18 cellular contexts compared by ENCODE assay signal in genomic region chr4:76729991-76730390, GRCh38.
DNase-seq lines count a peak whose midpoint lies in the region; ATAC-seq and TF ChIP-seq lines count a peak whose summit lies in the region.
"Had no signal": no experiment of that assay in that cellular context is flagged by ENCODE, and none has a peak within 500 bp of the region (broad histone marks: within the 10 kb centered on the region; RNA-seq: fewer than 3 reads in every experiment).

No MANE protein-coding gene starts in this region.

- no peak overlapping the region for H3K14ac ChIP-seq in neuronal stem cell (ENCODE audit: low read length)

- H3K27me3 Mint-ChIP-seq in neural crest cell (ENCODE audit: low read depth) = no peaks in the 10 kb centered on the region

- no peak overlapping the region for H3K27ac ChIP-seq in OCI-LY3 (ENCODE audit: low read length)
- no peak overlapping the region for H3K27ac ChIP-seq in neuronal stem cell (replicated peaks; ENCODE audit: low read length)
- H3K27ac ChIP-seq: 22Rv1 had no signal

- H3K79me1 ChIP-seq in neuronal stem cell (ENCODE audit: low read depth, low read length) = no peaks in the 10 kb centered on the region

- no peak overlapping the region for H3K4ac ChIP-seq in neuronal stem cell (ENCODE audit: low read length)

- no peaks in the 10 kb centered on the region for H3K9me3 ChIP-seq in OCI-LY3 (ENCODE audit: insufficient read depth, low read length)
- H3K9me3 ChIP-seq in neuronal stem cell (replicated peaks in 1 of 2; ENCODE audit: control insufficient read depth in 2 of 2, insufficient read depth in 1 of 2, low read depth in 1 of 2, low read length in 2 of 2) = no peaks in the 10 kb centered on the region

- no peak overlapping the region for H4K8ac ChIP-seq in neuronal stem cell (ENCODE audit: low read depth, low read length)

- no peak overlapping the region for H2BK12ac ChIP-seq in neuronal stem cell (ENCODE audit: low read length)

- no peak overlapping the region for H3K23ac ChIP-seq in neuronal stem cell (ENCODE audit: low read depth, low read length, poor library complexity)

- no peaks in the 10 kb centered on the region for H3K9me3 Mint-ChIP-seq in neural crest cell

- H2AFZ ChIP-seq in OCI-LY3 (ENCODE audit: low read depth, low read length) (no peak overlapping the region), neuronal stem cell (ENCODE audit: low read length) (no peak overlapping the region)

- WGBS in neuronal stem cell (ENCODE audit: extremely low coverage in 2 of 2, insufficient read length in 2 of 2, insufficient replicate concordance in 1 of 2), 2 donors = no CpG with 5 or more reads among the region's 1 CpG

- DNase-seq in AG10803 (ENCODE audit: low read depth) (peak; percentile 59), fibroblast of peridontal ligament (ENCODE audit: extremely low read depth) (peak; percentile 50), neural crest cell (ENCODE audit: low read depth, low spot score) (no peak), neuronal stem cell (ENCODE audit: low spot score) (no peak)
- DNase-seq in activated CD4-positive, CD25-positive, alpha-beta regulatory T cell treated with anti-CD3 and anti-CD28 coated beads, Interleukin-2, amount 50 U/mL, for 72 hours = no peak
- DNase-seq in stimulated activated CD4-positive, alpha-beta T cell treated with anti-CD3 and anti-CD28 coated beads, Interleukin-4, amount 100 ng/mL, for 4 hours = no peak
- DNase-seq: GOT3, Kasumi-1, NCI-H187 treated with DMSO at 0.1 percent for 48 hours, NCI-H446 treated with DMSO at 0.1 percent for 48 hours, NCI-H748 treated with DMSO at 0.1 percent for 48 hours had no signal

- H3K4me1 ChIP-seq in OCI-LY3 (ENCODE audit: low read length) = peaks cover 27% of the 10 kb centered on the region
- H3K4me1 ChIP-seq in neuronal stem cell (ENCODE audit: control insufficient read depth in 2 of 2, insufficient read depth in 1 of 2, low read depth in 1 of 2, low read length in 2 of 2) = peaks cover 3 to 19% of the 10 kb centered on the region in 2 donors

- H3K4me1 Mint-ChIP-seq in neural crest cell = peaks cover 54% of the 10 kb centered on the region

- H3K18ac ChIP-seq in neuronal stem cell (ENCODE audit: low read length) = no peak overlapping the region

- no peak for TF ChIP-seq CTCF in AG10803 (conservative IDR thresholded peaks at IDR 0.05; ENCODE audit: low read length)
- no peak for TF ChIP-seq CTCF in OCI-LY3 (IDR thresholded peaks at IDR 0.05; ENCODE audit: low read depth, low read length)
- TF ChIP-seq CTCF in neural crest cell (conservative IDR thresholded peaks at IDR 0.05) = no peak

- H2AK5ac ChIP-seq in neuronal stem cell (ENCODE audit: low read depth, low read length) = no peak overlapping the region

- no peaks in the 10 kb centered on the region for H3K79me2 ChIP-seq in OCI-LY3 (ENCODE audit: low read length)

- H2BK15ac ChIP-seq in neuronal stem cell (ENCODE audit: low read length) = no peak overlapping the region

- no peaks in the 10 kb centered on the region for H4K20me1 ChIP-seq in OCI-LY3 (ENCODE audit: insufficient read depth, low read length)
- H4K20me1 ChIP-seq: BLaER1 treated with 17β-estradiol and CSF1 and Interleukin-3, amounts not matched to agents 10 nM and 100 nM had no signal

- no peak overlapping the region for H2BK120ac ChIP-seq in neuronal stem cell (ENCODE audit: low read depth, low read length)

- no peak for ATAC-seq in GM18858 (IDR thresholded peaks at IDR 0.05; ENCODE audit: unreplicated experiment)
- ATAC-seq: Panc1, Right ventricle myocardium inferior, SK-N-SH treated with all-trans-retinoic acid at 6 μM for 48 hours had no signal

- peaks cover 10% of the 10 kb centered on the region for H3K36me3 Mint-ChIP-seq in neural crest cell (ENCODE audit: low read depth)

- H3K27ac Mint-ChIP-seq in neural crest cell (ENCODE audit: unreplicated experiment) = peak overlapping the region; percentile 48

- H3K4me3 ChIP-seq in AG10803 (ENCODE audit: low read length) (no peak overlapping the region), OCI-LY3 (ENCODE audit: low read length) (0 out of 2 replicates have a peak overlapping the region, but pooled peaks have one; percentile 17), neuronal stem cell (ENCODE audit: low read length in 2 of 2) (no peak overlapping the region)
- H3K4me3 ChIP-seq: BLaER1 treated with 17β-estradiol and CSF1 and Interleukin-3, amounts not matched to agents 10 nM and 100 nM had no signal

- H3K9ac ChIP-seq in OCI-LY3 (ENCODE audit: low read length) = 0 out of 2 replicates have a peak overlapping the region, but pooled peaks have one; percentile 7
- no peak overlapping the region for H3K9ac ChIP-seq in neuronal stem cell (ENCODE audit: low read depth, low read length, poor library complexity)
- H3K9ac ChIP-seq: BLaER1 treated with 17β-estradiol and CSF1 and Interleukin-3, amounts not matched to agents 10 nM and 100 nM had no signal

- H4K91ac ChIP-seq in neuronal stem cell (ENCODE audit: low read depth, low read length, poor library complexity) = no peak overlapping the region

- H2BK5ac ChIP-seq in neuronal stem cell (ENCODE audit: low read length) = no peak overlapping the region

- H3K36me3 ChIP-seq in OCI-LY3 (replicated peaks; ENCODE audit: low read depth, low read length) = no peaks in the 10 kb centered on the region
- peaks cover 3 to 70% of the 10 kb centered on the region in 2 donors for H3K36me3 ChIP-seq in neuronal stem cell (replicated peaks in 1 of 2; ENCODE audit: control insufficient read depth in 2 of 2, insufficient read depth in 2 of 2, low read length in 2 of 2)

- H3K27me3 ChIP-seq in OCI-LY3 (ENCODE audit: low read depth, low read length) (peaks cover 2% of the 10 kb centered on the region; the same call in 1 of the 2 replicates), neuronal stem cell (ENCODE audit: control insufficient read depth in 3 of 3, insufficient read depth in 3 of 3, low read depth in 1 of 3, low read length in 3 of 3) (no peaks in the 10 kb centered on the region)

- H3K4me2 ChIP-seq in OCI-LY3 (ENCODE audit: low read length) (peak overlapping the region; percentile 53), neuronal stem cell (ENCODE audit: insufficient read depth, low read length, poor library complexity, severe bottlenecking) (no peak overlapping the region)

- no peak overlapping the region for H3K4me3 Mint-ChIP-seq in neural crest cell

Comparison
In these comparisons a context has a peak if more than half of its experiments do, and no peak if none do; other contexts are left out.
1. DNase-seq: peak in AG10803 (single experiment) and fibroblast of peridontal ligament (single experiment); none in neural crest cell (single experiment), activated CD4-positive, CD25-positive, alpha-beta regulatory T cell treated with anti-CD3 and anti-CD28 coated beads, Interleukin-2, amount 50 U/mL, for 72 hours (single experiment), stimulated activated CD4-positive, alpha-beta T cell treated with anti-CD3 and anti-CD28 coated beads, Interleukin-4, amount 100 ng/mL, for 4 hours (0 of 2) and neuronal stem cell (single experiment).